ENCODE assay signal across 19 cellular contexts in genomic region chr2:20418519-20418918, GRCh38. TPM values are rescaled to one million over a fixed set of nuclear protein-coding genes. Genes with fewer than 3 reads are reported as not detected.
DNase-seq lines count a peak whose midpoint lies in the region; ATAC-seq and TF ChIP-seq lines count a peak whose summit lies in the region.
"Had no signal": no experiment of that assay in that cellular context is flagged by ENCODE, and none has a peak within 500 bp of the region (broad histone marks: within the 10 kb centered on the region; RNA-seq: fewer than 3 reads in every experiment).

No MANE protein-coding gene starts in this region.

- peak overlapping the region; percentile 70 to 90 (median 78) for H3K27ac ChIP-seq in sigmoid colon
- H3K27ac ChIP-seq in upper lobe of right lung = peak overlapping the region; percentile 70
- H3K27ac ChIP-seq in breast epithelium = no peak overlapping the region
- H3K27ac ChIP-seq: epithelial cell of prostate, SK-N-MC, VCaP had no signal

- H3K36me3 ChIP-seq in sigmoid colon = no peaks in the 10 kb centered on the region
- H3K36me3 ChIP-seq in upper lobe of right lung = no peaks in the 10 kb centered on the region
- no peaks in the 10 kb centered on the region for H3K36me3 ChIP-seq in breast epithelium

- H3K4me1 ChIP-seq in sigmoid colon (peaks cover 0 to 55% (median 44%) of the 10 kb centered on the region in 4 donors), upper lobe of right lung (peaks cover 32% of the 10 kb centered on the region), breast epithelium (peaks cover 7 to 19% of the 10 kb centered on the region in 2 donors)

- ATAC-seq in left lobe of liver (peak; percentile 4), upper lobe of right lung (no peak), GM21515 (IDR thresholded peaks at IDR 0.05; ENCODE audit: unreplicated experiment) (no peak)

- no peaks in the 10 kb centered on the region for H3K27me3 ChIP-seq in sigmoid colon
- H3K27me3 ChIP-seq in upper lobe of right lung = no peaks in the 10 kb centered on the region
- no peaks in the 10 kb centered on the region for H3K27me3 ChIP-seq in breast epithelium

- intact Hi-C loops in sigmoid colon (cut with DNase I) = no loop called here
- intact Hi-C loops in upper lobe of right lung (cut with DNase I) = no loop called here
- intact Hi-C loops in breast epithelium (cut with DNase I; ENCODE audit: low total_unique reads) = no loop called here

- H3K9me3 ChIP-seq in sigmoid colon = no peaks in the 10 kb centered on the region
- no peaks in the 10 kb centered on the region for H3K9me3 ChIP-seq in upper lobe of right lung
- no peaks in the 10 kb centered on the region for H3K9me3 ChIP-seq in breast epithelium

- TF ChIP-seq CTCF in sigmoid colon (IDR thresholded peaks at IDR 0.05) = no peak
- TF ChIP-seq CTCF in upper lobe of right lung (IDR thresholded peaks at IDR 0.05) = no peak
- no peak for TF ChIP-seq CTCF in breast epithelium (IDR thresholded peaks at IDR 0.05)

- TF ChIP-seq EP300 in sigmoid colon (IDR thresholded peaks at IDR 0.05) = no peak

- peak; percentile 8 for DNase-seq in activated effector memory CD4-positive, alpha-beta T cell treated with anti-CD3 and anti-CD28 coated beads, Interleukin-2, amount 50 U/mL, for 16 hours
- DNase-seq in activated effector memory CD4-positive, alpha-beta T cell treated with Interleukin-2 at 50 U/mL for 16 hours = no peak
- DNase-seq in left lobe of liver (ENCODE audit: low spot score) (peak; percentile 48), sigmoid colon (no peak), upper lobe of right lung (no peak), kidney tubule cell (ENCODE audit: low spot score) (no peak), breast epithelium (ENCODE audit: low spot score in 2 of 2) (no peak)
- DNase-seq: 8988T; activated naive CD4-positive, alpha-beta T cell; central memory CD4-positive, alpha-beta T cell; DND-41; Kasumi-1; NCI-H1092; NCI-H2029; NCI-H345 had no signal

- TF ChIP-seq POLR2A in sigmoid colon (IDR thresholded peaks at IDR 0.05) (no peak), breast epithelium (IDR thresholded peaks at IDR 0.05) (no peak)

- H3K4me3 ChIP-seq in sigmoid colon (no peak overlapping the region), upper lobe of right lung (no peak overlapping the region), breast epithelium (no peak overlapping the region)
- H3K4me3 ChIP-seq: SK-N-MC had no signal

- 71 to 88% methylated on average over 3 of the region's 3 CpGs for WGBS in sigmoid colon, 2 donors

RNA-seq across cellular contexts. Expression of gene RHOB, which starts 28.4 kb away (rescaled TPM):
- total RNA-seq in left lobe of liver (250 TPM), sigmoid colon (1,000 to 10,000 TPM in 2 of 4 donors, 100 to 1,000 TPM in 2; 753 to 1,323 (median 1,092) TPM), upper lobe of right lung (191 TPM), breast epithelium (1,000 to 10,000 TPM in 1 of 3 donors, 100 to 1,000 TPM in 2; 643 to 1,178 (median 772) TPM)
- polyA plus RNA-seq in sigmoid colon = 100 to 1,000 TPM in 2 of 3 donors, 10 to 100 TPM in 1; 60.6 to 200 (median 108) TPM

Comparison
In these comparisons a context has a peak if more than half of its experiments do, and no peak if none do; other contexts are left out.
1. DNase-seq: peak in activated effector memory CD4-positive, alpha-beta T cell treated with anti-CD3 and anti-CD28 coated beads, Interleukin-2, amount 50 U/mL, for 16 hours (single experiment) and left lobe of liver (single experiment); none in activated effector memory CD4-positive, alpha-beta T cell treated with Interleukin-2 at 50 U/mL for 16 hours (single experiment), sigmoid colon (single experiment), upper lobe of right lung (single experiment), kidney tubule cell (single experiment) and breast epithelium (0 of 2).
2. H3K27ac ChIP-seq: peak in sigmoid colon (4 of 4) and upper lobe of right lung (single experiment); none in breast epithelium (0 of 2).